In genomic region chr5:9354336-9355081, GRCh38 we compare ENCODE assay signal across 27 cellular contexts.
"Had no signal": no experiment of that assay in that cellular context is flagged by ENCODE, and none has a peak within 500 bp of the region (broad histone marks: within the 10 kb centered on the region; RNA-seq: fewer than 3 reads in every experiment).

No MANE protein-coding gene starts in this region.

- H3K36me3 ChIP-seq: breast epithelium, gastroesophageal sphincter, neutrophil, ovary, sigmoid colon, stomach, tibial artery, uterus had no signal

- H3K4me3 ChIP-seq: breast epithelium, gastroesophageal sphincter, ovary, sigmoid colon, stomach, tibial artery, uterus had no signal

- FAIRE-seq: colon, small intestine had no signal

- DNase-seq: activated B cell treated with CpG ODN at 0.5 μM for 24 hours; activated CD4-positive, alpha-beta T cell treated with anti-CD3 and anti-CD28 coated beads, Interleukin-2, amount 50 U/mL, for 1 hour; activated CD8-positive, alpha-beta T cell treated with anti-CD3 and anti-CD28 coated beads for 36 hours; activated naive CD4-positive, alpha-beta T cell; activated T-cell treated with anti-CD3 and anti-CD28 coated beads for 4 hours; activated T-cell treated with anti-CD3 and anti-CD28 coated beads, Interleukin-2, amount 50 U/mL, for 72 hours; dermis blood vessel endothelial cell; effector CD4-positive, alpha-beta T cell; hypothalamus; immature natural killer cell; ovary; sigmoid colon; small intestine; stimulated activated CD4-positive, alpha-beta T cell treated with anti-CD3 and anti-CD28 coated beads, Interleukin-1b, Interleukin-23, amount 100 ng/mL, for 48 hours; stimulated activated CD4-positive, alpha-beta T cell treated with anti-CD3 and anti-CD28 coated beads, Interleukin-4, amount 100 ng/mL, for 4 hours; stimulated activated CD8-positive, alpha-beta memory T cell treated with anti-CD3 and anti-CD28 coated beads, Interleukin-4, amount 100 ng/mL, for 48 hours; stomach; T-helper 1 cell; tibial artery; uterus had no signal

- H3K27ac ChIP-seq: breast epithelium, epithelial cell of prostate, gastroesophageal sphincter, neutrophil, ovary, sigmoid colon, stomach, tibial artery, uterus had no signal

- H3K27me3 ChIP-seq: breast epithelium, gastroesophageal sphincter, neutrophil, ovary, sigmoid colon, stomach, tibial artery, uterus had no signal

- ATAC-seq: activated CD8-positive, alpha-beta T cell treated with anti-CD3 and anti-CD28 coated beads for 36 hours; activated naive CD4-positive, alpha-beta T cell treated with anti-CD3 and anti-CD28 coated beads, Interleukin-2, amount 50 U/mL, for 72 hours; activated T-cell treated with anti-CD3 and anti-CD28 coated beads, Interleukin-2, amount 50 U/mL, for 72 hours; gastroesophageal sphincter; stimulated activated memory B cell treated with anti-CD40 and anti-IgM and Interleukin-4, amounts not matched to agents 10 μg/mL and 1 μg/mL and 100 μg/mL, for 72 hours had no signal

- H3K9me3 ChIP-seq: breast epithelium, gastroesophageal sphincter, neutrophil, ovary, sigmoid colon, stomach, tibial artery, uterus had no signal

- H3K4me1 ChIP-seq: breast epithelium, gastroesophageal sphincter, tibial artery, uterus had no signal
